In genomic region chr1:39204441-39205081, GRCh38 we compare ENCODE assay signal across 8 cellular contexts. TPM values are rescaled to one million over a fixed set of nuclear protein-coding genes. Genes with fewer than 3 reads are reported as not detected.
DNase-seq lines count a peak whose midpoint lies in the region; ATAC-seq and TF ChIP-seq lines count a peak whose summit lies in the region.

Gene MACF1, plus strand, starts transcription at chr1:39204695. Its CDS starts 328 bp downstream, at chr1:39205023.

- H2BK5ac ChIP-seq in trophoblast cell (ENCODE audit: low read depth, low read length, poor library complexity), result peak within 1 kb of the TSS; percentile 78

- no peak within 1 kb of the TSS for H3K23ac ChIP-seq in trophoblast cell (ENCODE audit: low read length)

- H4K91ac ChIP-seq in trophoblast cell (ENCODE audit: low read depth, low read length), result peak within 1 kb of the TSS; percentile 83

- H2AK5ac ChIP-seq in trophoblast cell (ENCODE audit: low read length), result peak within 1 kb of the TSS; percentile 88

- peak; percentile 63 to 76 (median 67) for TF ChIP-seq CTCF in ascending aorta (IDR thresholded peaks at IDR 0.05)

- peak within 1 kb of the TSS; percentile 60 for H3K4me2 ChIP-seq in trophoblast cell (ENCODE audit: low read length)

- peak within 1 kb of the TSS; percentile 89 for H3K18ac ChIP-seq in trophoblast cell (ENCODE audit: low read length)

- H3K4me1 ChIP-seq in ascending aorta (peaks cover 0 to 23% of the 10 kb centered on the region in 2 donors), trophoblast cell (ENCODE audit: control insufficient read depth in 1 of 2, insufficient read depth in 2 of 2, low read length in 2 of 2) (peaks cover 8 to 15% of the 10 kb centered on the region in 2 experiments)

- ATAC-seq in left cardiac atrium (peak; percentile 86 to 90), GM19467 (IDR thresholded peaks at IDR 0.05; ENCODE audit: unreplicated experiment) (no peak)

- H4K12ac ChIP-seq in trophoblast cell (ENCODE audit: low read depth, low read length), result peak within 1 kb of the TSS; percentile 59

- H3K4me3 ChIP-seq in ascending aorta (peak within 1 kb of the TSS; percentile 40 to 69), trophoblast cell (ENCODE audit: low read depth, low read length) (peak within 1 kb of the TSS; percentile 50)

- H2BK12ac ChIP-seq in trophoblast cell (ENCODE audit: low read length), result peak within 1 kb of the TSS; percentile 79

- H3K27me3 ChIP-seq in ascending aorta, result no peaks in the 10 kb centered on the region
- no peaks in the 10 kb centered on the region for H3K27me3 ChIP-seq in trophoblast cell (ENCODE audit: insufficient read depth, low read length)

- H2AFZ ChIP-seq in trophoblast cell (ENCODE audit: insufficient read depth, low read length, poor library complexity), result no peak within 1 kb of the TSS

- peak within 1 kb of the TSS; percentile 76 for H2BK120ac ChIP-seq in trophoblast cell (ENCODE audit: insufficient read depth, low read length, poor library complexity)

- DNase-seq in activated naive CD4-positive, alpha-beta T cell treated with Interleukin-2 at 50 U/mL for 16 hours, result peak; percentile 42
- no peak for DNase-seq in activated naive CD4-positive, alpha-beta T cell (lab: John Stamatoyannopoulos, UW)
- DNase-seq in RPMI7951 (ENCODE audit: low read depth) (peak; percentile 94), ascending aorta (ENCODE audit: low spot score in 2 of 2) (peak; percentile 55 to 90), left cardiac atrium (peak; percentile 75), trophoblast cell (no peak), NCI-H2171 (lab: John Stamatoyannopoulos, UW) (no peak)

- H3K36me3 ChIP-seq in ascending aorta (no peaks in the 10 kb centered on the region), trophoblast cell (ENCODE audit: control insufficient read depth in 1 of 2, insufficient read depth in 2 of 2, low read length in 2 of 2) (no peaks in the 10 kb centered on the region)

- H3K79me2 ChIP-seq in trophoblast cell (ENCODE audit: control insufficient read depth, insufficient read depth, low read length, poor library complexity), result peaks cover 2% of the 10 kb centered on the region

- H4K8ac ChIP-seq in trophoblast cell (ENCODE audit: low read depth, low read length), result peak within 1 kb of the TSS; percentile 71

- H3K9me3 ChIP-seq in ascending aorta, result no peaks in the 10 kb centered on the region
- H3K9me3 ChIP-seq in trophoblast cell (ENCODE audit: insufficient read depth, low read depth, low read length), result no peaks in the 10 kb centered on the region

- no CpG with 5 or more reads among the region's 9 CpGs for WGBS in trophoblast cell (ENCODE audit: extremely low coverage, insufficient coverage, insufficient read length)

- H3K27ac ChIP-seq in ascending aorta, result peak within 1 kb of the TSS; percentile 82 to 93
- H3K27ac ChIP-seq in trophoblast cell (ENCODE audit: low read depth, low read length), result peak within 1 kb of the TSS; percentile 86

- H3K14ac ChIP-seq in trophoblast cell (ENCODE audit: low read length), result peak within 1 kb of the TSS; percentile 66

- H3K9ac ChIP-seq in trophoblast cell (ENCODE audit: low read length), result peak within 1 kb of the TSS; percentile 42

- peaks cover 16% of the 10 kb centered on the region for H3K79me1 ChIP-seq in trophoblast cell (ENCODE audit: low read length)

- peak within 1 kb of the TSS; percentile 56 for H3K4ac ChIP-seq in trophoblast cell (ENCODE audit: low read depth, low read length)

- intact Hi-C loops in ascending aorta (cut with DNase I) (loop anchor here (2.0 kb wide), 2 partner anchors 14 to 50 kb away; no protein-coding TSS in a partner anchor), left cardiac atrium (cut with DNase I) (loop anchor here in 1 of 2 donors (5.0 kb wide), 1 partner anchor 53 kb away; no protein-coding TSS in a partner anchor)

RNA-seq across cellular contexts. Expression of gene MACF1, which starts in this region (rescaled TPM):
- total RNA-seq in RPMI7951 (2014; rRNA removed; shearing (Covaris generic)), result 82.3 and 88.4 TPM in 2 replicates
- total RNA-seq in ascending aorta (279 TPM), left cardiac atrium (100 to 1,000 TPM; 263 to 280 TPM)
- polyA plus RNA-seq in trophoblast cell (2013), result 51.7 and 53.8 TPM in 2 replicates

Comparison
In these comparisons a context has a peak if more than half of its experiments do, and no peak if none do; other contexts are left out.
1. DNase-seq: peak in activated naive CD4-positive, alpha-beta T cell treated with Interleukin-2 at 50 U/mL for 16 hours (single experiment), RPMI7951 (single experiment), ascending aorta (2 of 2) and left cardiac atrium (single experiment); none in activated naive CD4-positive, alpha-beta T cell (0 of 4), trophoblast cell (0 of 2) and NCI-H2171 (single experiment).